Comparison of ENCODE assay signal across 8 cellular contexts in genomic region chrX:48540015-48540350, GRCh38. TPM values are rescaled to one million over a fixed set of nuclear protein-coding genes. Genes with fewer than 3 reads are reported as not detected.
DNase-seq lines count a peak whose midpoint lies in the region; ATAC-seq and TF ChIP-seq lines count a peak whose summit lies in the region.

No MANE protein-coding gene starts in this region.

- no peaks in the 10 kb centered on the region for H3K9me3 Mint-ChIP-seq in activated naive CD8-positive, alpha-beta T cell treated with anti-CD3 and anti-CD28 coated beads for 36 hours

- peak overlapping the region; percentile 68 for H3K27ac ChIP-seq in PC-3 (ENCODE audit: low read length)

- no peaks in the 10 kb centered on the region for H3F3A ChIP-seq in PC-3 (ENCODE audit: low read length, unreplicated experiment)

- peak overlapping the region; percentile 84 for H3K4me3 ChIP-seq in PC-3 (ENCODE audit: low read length)
- peak overlapping the region; percentile 71 for H3K4me3 ChIP-seq in skeletal muscle cell (ENCODE audit: low read depth, low read length)

- H3K36me3 Mint-ChIP-seq in activated naive CD8-positive, alpha-beta T cell treated with anti-CD3 and anti-CD28 coated beads for 36 hours = peaks cover 6% of the 10 kb centered on the region

- peak overlapping the region; percentile 95 for H3K4me3 Mint-ChIP-seq in activated naive CD8-positive, alpha-beta T cell treated with anti-CD3 and anti-CD28 coated beads for 36 hours

- H3K27me3 ChIP-seq in PC-3 (ENCODE audit: low read length) = no peaks in the 10 kb centered on the region

- peak; percentile 34 for DNase-seq in SIG-M5 treated with dmso at 0.1 percent for 504 hours (lab: John Stamatoyannopoulos, UW; ENCODE audit: unreplicated experiment)
- DNase-seq in SIG-M5 (lab: John Stamatoyannopoulos, UW) = no peak
- no peak for DNase-seq in PC-3
- no peak for DNase-seq in activated naive CD8-positive, alpha-beta T cell treated with anti-CD3 and anti-CD28 coated beads for 36 hours
- DNase-seq in left ventricle myocardium superior = peak; percentile 46
- DNase-seq in skeletal muscle cell (ENCODE audit: low read depth) = no peak
- no peak for DNase-seq in 8988T

- H3K4me2 ChIP-seq in PC-3 (ENCODE audit: low read length) = peak overlapping the region; percentile 77

- H3K9me3 ChIP-seq in PC-3 (ENCODE audit: low read length) = no peaks in the 10 kb centered on the region

- peaks cover 9% of the 10 kb centered on the region for H3K4me1 ChIP-seq in PC-3 (ENCODE audit: insufficient read depth, low read length)

- intact Hi-C loops in PC-3 (cut with micrococcal nuclease) = no loop called here
- intact Hi-C loops in left ventricle myocardium superior (cut with micrococcal nuclease) = no loop called here

- H3K9me2 ChIP-seq in PC-3 (replicated peaks; ENCODE audit: low read length) = no peaks in the 10 kb centered on the region

- H3K79me2 ChIP-seq in PC-3 (ENCODE audit: low read length) = peaks cover 21% of the 10 kb centered on the region

- BruUV-seq in PC-3 (replicated peaks; lab: Mats Ljungman, UMichigan) = no TSS peak

- peak overlapping the region; percentile 96 for H2AFZ ChIP-seq in PC-3 (ENCODE audit: low read length)

- H4K20me1 ChIP-seq in PC-3 (ENCODE audit: low read length) = no peaks in the 10 kb centered on the region

- H3K36me3 ChIP-seq in PC-3 (ENCODE audit: low read depth, low read length) = no peaks in the 10 kb centered on the region; the same call in 1 of the 2 replicates

- peaks cover 15% of the 10 kb centered on the region for H3K4me1 Mint-ChIP-seq in activated naive CD8-positive, alpha-beta T cell treated with anti-CD3 and anti-CD28 coated beads for 36 hours

- POLR2A ChIA-PET in PC-3 (lab: Charles Lee; ENCODE audit: unreplicated experiment) = no interaction called here

- H3K9ac ChIP-seq in PC-3 (ENCODE audit: low read length) = peak overlapping the region; percentile 88

- CTCF ChIA-PET in PC-3 (lab: Charles Lee) = interaction anchor here (0.5 to 0.7 kb wide), 2 partner anchors 64 to 667 kb away, joined by 3 to 4 read pairs; partner anchors contain the start of gene FTSJ1

- no peak for TF ChIP-seq CTCF in PC-3 (conservative IDR thresholded peaks at IDR 0.05; ENCODE audit: low read depth, low read length)

- H3K27me3 Mint-ChIP-seq in activated naive CD8-positive, alpha-beta T cell treated with anti-CD3 and anti-CD28 coated beads for 36 hours = no peaks in the 10 kb centered on the region

- H3K27ac Mint-ChIP-seq in activated naive CD8-positive, alpha-beta T cell treated with anti-CD3 and anti-CD28 coated beads for 36 hours = peak overlapping the region; percentile 97

- ATAC-seq in HG02938 (IDR thresholded peaks at IDR 0.05; ENCODE audit: unreplicated experiment) (peak; percentile 21), PC-3 (peak; percentile 67), left ventricle myocardium superior (peak; percentile 74)

RNA-seq across cellular contexts. Expression of gene TBC1D25, which starts 0.5 kb away (rescaled TPM):
- total RNA-seq in PC-3 (2014; rRNA removed) (11.3 and 24.2 TPM in 2 replicates), left ventricle myocardium superior (15.4 TPM)
- total RNA-seq in activated naive CD8-positive, alpha-beta T cell treated with anti-CD3 and anti-CD28 coated beads for 36 hours = 10 to 100 TPM; 12.1 to 12.9 TPM

RNA-seq across cellular contexts. Expression of gene EBP, which starts 18.4 kb away (rescaled TPM):
- 307 and 324 TPM in 2 replicates for total RNA-seq in PC-3 (2014; rRNA removed)
- total RNA-seq in activated naive CD8-positive, alpha-beta T cell treated with anti-CD3 and anti-CD28 coated beads for 36 hours = 100 to 1,000 TPM; 165 to 169 TPM
- total RNA-seq in left ventricle myocardium superior = 55.4 TPM

RNA-seq across cellular contexts. Expression of gene PORCN, which starts 31.2 kb away (rescaled TPM):
- total RNA-seq in PC-3 (2014; rRNA removed) (38.9 and 48.3 TPM in 2 replicates), left ventricle myocardium superior (13.2 TPM)
- 10 to 100 TPM; 11.0 to 11.9 TPM for total RNA-seq in activated naive CD8-positive, alpha-beta T cell treated with anti-CD3 and anti-CD28 coated beads for 36 hours

RNA-seq across cellular contexts. Expression of gene RBM3, which starts 34.3 kb away (rescaled TPM):
- total RNA-seq in PC-3 (2014; rRNA removed) (375 and 389 TPM in 2 replicates), left ventricle myocardium superior (103 TPM)
- 100 to 1,000 TPM; 255 to 258 TPM for total RNA-seq in activated naive CD8-positive, alpha-beta T cell treated with anti-CD3 and anti-CD28 coated beads for 36 hours

RNA-seq across cellular contexts. Expression of gene WDR13, which starts 57.3 kb away (rescaled TPM):
- 93.3 and 106 TPM in 2 replicates for total RNA-seq in PC-3 (2014; rRNA removed)
- total RNA-seq in activated naive CD8-positive, alpha-beta T cell treated with anti-CD3 and anti-CD28 coated beads for 36 hours = 10 to 100 TPM; 32.6 to 40.6 TPM
- 164 TPM for total RNA-seq in left ventricle myocardium superior

Comparison
In these comparisons a context has a peak if more than half of its experiments do, and no peak if none do; other contexts are left out.
1. DNase-seq: peak in SIG-M5 treated with dmso at 0.1 percent for 504 hours (single experiment) and left ventricle myocardium superior (single experiment); none in SIG-M5 (single experiment), PC-3 (single experiment), activated naive CD8-positive, alpha-beta T cell treated with anti-CD3 and anti-CD28 coated beads for 36 hours (single experiment), skeletal muscle cell (single experiment) and 8988T (single experiment).
2. ATAC-seq: peak in every context shown above with its lines; median percentile 74 in left ventricle myocardium superior; 67 in PC-3; 21 in HG02938.